Comparison of ENCODE assay signal across 1 cellular context in the genomic region with DNA sequence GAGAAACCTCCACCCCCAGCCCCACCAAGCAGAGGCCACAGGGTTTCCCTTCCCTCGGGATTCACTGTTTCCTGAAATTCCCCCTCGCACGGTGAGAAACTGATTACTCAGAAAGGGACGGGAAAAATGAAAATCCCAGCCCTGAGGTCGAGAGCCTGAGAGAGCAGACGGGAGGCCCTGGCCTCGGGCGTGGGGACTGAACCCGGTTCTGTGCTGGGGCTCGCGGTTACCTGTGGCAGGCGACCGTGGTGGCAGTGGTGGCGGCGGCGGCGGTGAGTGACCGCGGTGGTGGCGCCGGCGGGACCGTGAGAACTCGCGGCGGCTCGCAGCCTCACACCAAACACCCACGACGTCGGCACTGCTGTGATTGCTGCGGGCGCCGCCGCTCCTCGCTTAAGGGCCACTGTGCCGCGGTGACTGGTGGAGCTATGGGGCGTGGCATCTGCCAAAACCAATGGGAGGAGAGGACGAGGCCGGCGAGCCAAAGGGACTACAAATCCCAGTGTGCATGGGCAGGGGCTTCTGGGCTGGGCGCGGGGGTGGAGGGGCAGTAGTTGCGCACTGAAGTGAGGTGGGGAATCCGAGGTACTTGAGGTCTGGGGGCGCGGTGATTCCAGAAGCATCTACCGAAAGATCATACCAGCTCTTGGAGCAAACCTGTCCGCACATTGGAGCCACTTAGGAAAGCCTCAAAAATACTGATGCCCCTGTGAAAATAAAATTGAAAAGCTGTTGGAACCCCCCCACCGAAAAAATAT.
TF ChIP-seq lines count a peak whose summit lies in the region.

Gene LGMN, minus strand, starts transcription at position 369 of the 758 bp plus-strand sequence. CDS start 15,841 bp downstream, outside the sequence.

TF ChIP-seq in HepG2, 621 proteins besides CTCF, POLR2A, EP300 and RAD21 (continued from another document and continues in another):
- no peak for TF ChIP-seq AKNA (CRISPR knock-in tag; IDR thresholded peaks at IDR 0.05; ENCODE audit: borderline replicate concordance)
- TF ChIP-seq RXRB (CRISPR knock-in tag; IDR thresholded peaks at IDR 0.05; ENCODE audit: borderline replicate concordance): peak; percentile 68; the same call in 1 of the 2 replicates
- TF ChIP-seq ZBTB8A (CRISPR knock-in tag; IDR thresholded peaks at IDR 0.05; ENCODE audit: borderline replicate concordance, low read depth): no peak
- peak; percentile 88 for TF ChIP-seq SALL1 (CRISPR knock-in tag; IDR thresholded peaks at IDR 0.05)
- no peak for TF ChIP-seq ZNF253 (CRISPR knock-in tag; IDR thresholded peaks at IDR 0.05; ENCODE audit: borderline replicate concordance)
- TF ChIP-seq ZNF543 (CRISPR knock-in tag; IDR thresholded peaks at IDR 0.05): peak; percentile 81
- TF ChIP-seq ZNF597 (CRISPR knock-in tag; IDR thresholded peaks at IDR 0.05): no peak
- 0 out of 2 replicates have a peak, but pooled peaks have one; percentile 51 for TF ChIP-seq STAT5B (CRISPR knock-in tag; IDR thresholded peaks at IDR 0.05)
- peak; percentile 89 for TF ChIP-seq KMT2B (CRISPR knock-in tag; IDR thresholded peaks at IDR 0.05)
- no peak for TF ChIP-seq HNF4A (CRISPR knock-in tag; IDR thresholded peaks at IDR 0.05)
- TF ChIP-seq ZNF740 (CRISPR knock-in tag; IDR thresholded peaks at IDR 0.05): no peak; the same call in 1 of the 2 replicates
- peak; percentile 52; the same call in 1 of the 2 replicates for TF ChIP-seq SNAPC4 (CRISPR knock-in tag; IDR thresholded peaks at IDR 0.05)
- no peak for TF ChIP-seq SMYD3 (CRISPR knock-in tag; IDR thresholded peaks at IDR 0.05)
- TF ChIP-seq, protein P1, sequence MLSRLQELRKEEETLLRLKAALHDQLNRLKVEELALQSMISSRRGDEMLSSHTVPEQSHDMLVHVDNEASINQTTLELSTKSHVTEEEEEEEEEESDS (CRISPR knock-in tag; IDR thresholded peaks at IDR 0.05; ENCODE audit: borderline replicate concordance): no peak
- TF ChIP-seq, protein P2, sequence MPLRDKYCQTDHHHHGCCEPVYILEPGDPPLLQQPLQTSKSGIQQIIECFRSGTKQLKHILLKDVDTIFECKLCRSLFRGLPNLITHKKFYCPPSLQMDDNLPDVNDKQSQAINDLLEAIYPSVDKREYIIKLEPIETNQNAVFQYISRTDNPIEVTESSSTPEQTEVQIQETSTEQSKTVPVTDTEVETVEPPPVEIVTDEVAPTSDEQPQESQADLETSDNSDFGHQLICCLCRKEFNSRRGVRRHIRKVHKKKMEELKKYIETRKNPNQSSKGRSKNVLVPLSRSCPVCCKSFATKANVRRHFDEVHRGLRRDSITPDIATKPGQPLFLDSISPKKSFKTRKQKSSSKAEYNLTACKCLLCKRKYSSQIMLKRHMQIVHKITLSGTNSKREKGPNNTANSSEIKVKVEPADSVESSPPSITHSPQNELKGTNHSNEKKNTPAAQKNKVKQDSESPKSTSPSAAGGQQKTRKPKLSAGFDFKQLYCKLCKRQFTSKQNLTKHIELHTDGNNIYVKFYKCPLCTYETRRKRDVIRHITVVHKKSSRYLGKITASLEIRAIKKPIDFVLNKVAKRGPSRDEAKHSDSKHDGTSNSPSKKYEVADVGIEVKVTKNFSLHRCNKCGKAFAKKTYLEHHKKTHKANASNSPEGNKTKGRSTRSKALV (CRISPR knock-in tag; IDR thresholded peaks at IDR 0.05): 0 out of 2 replicates have a peak, but pooled peaks have one; percentile 14
- TF ChIP-seq ZKSCAN8 (CRISPR knock-in tag; IDR thresholded peaks at IDR 0.05; ENCODE audit: borderline replicate concordance): no peak
- TF ChIP-seq WIZ (CRISPR knock-in tag; IDR thresholded peaks at IDR 0.05): peak; percentile 81; the same call in 1 of the 2 replicates
- TF ChIP-seq, protein P3, sequence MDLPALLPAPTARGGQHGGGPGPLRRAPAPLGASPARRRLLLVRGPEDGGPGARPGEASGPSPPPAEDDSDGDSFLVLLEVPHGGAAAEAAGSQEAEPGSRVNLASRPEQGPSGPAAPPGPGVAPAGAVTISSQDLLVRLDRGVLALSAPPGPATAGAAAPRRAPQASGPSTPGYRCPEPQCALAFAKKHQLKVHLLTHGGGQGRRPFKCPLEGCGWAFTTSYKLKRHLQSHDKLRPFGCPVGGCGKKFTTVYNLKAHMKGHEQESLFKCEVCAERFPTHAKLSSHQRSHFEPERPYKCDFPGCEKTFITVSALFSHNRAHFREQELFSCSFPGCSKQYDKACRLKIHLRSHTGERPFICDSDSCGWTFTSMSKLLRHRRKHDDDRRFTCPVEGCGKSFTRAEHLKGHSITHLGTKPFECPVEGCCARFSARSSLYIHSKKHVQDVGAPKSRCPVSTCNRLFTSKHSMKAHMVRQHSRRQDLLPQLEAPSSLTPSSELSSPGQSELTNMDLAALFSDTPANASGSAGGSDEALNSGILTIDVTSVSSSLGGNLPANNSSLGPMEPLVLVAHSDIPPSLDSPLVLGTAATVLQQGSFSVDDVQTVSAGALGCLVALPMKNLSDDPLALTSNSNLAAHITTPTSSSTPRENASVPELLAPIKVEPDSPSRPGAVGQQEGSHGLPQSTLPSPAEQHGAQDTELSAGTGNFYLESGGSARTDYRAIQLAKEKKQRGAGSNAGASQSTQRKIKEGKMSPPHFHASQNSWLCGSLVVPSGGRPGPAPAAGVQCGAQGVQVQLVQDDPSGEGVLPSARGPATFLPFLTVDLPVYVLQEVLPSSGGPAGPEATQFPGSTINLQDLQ (CRISPR knock-in tag; IDR thresholded peaks at IDR 0.05): no peak
- peak; percentile 85 for TF ChIP-seq ZNF891 (CRISPR knock-in tag; IDR thresholded peaks at IDR 0.05)
- peak; percentile 74; the same call in 1 of the 2 replicates for TF ChIP-seq ZNF33B (CRISPR knock-in tag; IDR thresholded peaks at IDR 0.05)
- TF ChIP-seq ZNF678 (CRISPR knock-in tag; IDR thresholded peaks at IDR 0.05): peak; percentile 84; the same call in 1 of the 2 replicates
- TF ChIP-seq MIXL1 (CRISPR knock-in tag; IDR thresholded peaks at IDR 0.05): no peak
- TF ChIP-seq ZFY (CRISPR knock-in tag; IDR thresholded peaks at IDR 0.05): peak; percentile 82
- peak; percentile 41; the same call in 1 of the 2 replicates for TF ChIP-seq ZNF430 (CRISPR knock-in tag; IDR thresholded peaks at IDR 0.05)
- TF ChIP-seq ZMYM2 (CRISPR knock-in tag; IDR thresholded peaks at IDR 0.05): no peak
- TF ChIP-seq ZNF569 (CRISPR knock-in tag; IDR thresholded peaks at IDR 0.05; ENCODE audit: borderline replicate concordance): no peak
- no peak for TF ChIP-seq ZFP36 (IDR thresholded peaks at IDR 0.05; ENCODE audit: borderline replicate concordance, low read depth, low read length, partially characterized antibody)
- no peak for TF ChIP-seq MIER3 (CRISPR knock-in tag; IDR thresholded peaks at IDR 0.05; ENCODE audit: borderline replicate concordance)
- no peak for TF ChIP-seq MLX (CRISPR knock-in tag; IDR thresholded peaks at IDR 0.05)
- TF ChIP-seq, protein P4, sequence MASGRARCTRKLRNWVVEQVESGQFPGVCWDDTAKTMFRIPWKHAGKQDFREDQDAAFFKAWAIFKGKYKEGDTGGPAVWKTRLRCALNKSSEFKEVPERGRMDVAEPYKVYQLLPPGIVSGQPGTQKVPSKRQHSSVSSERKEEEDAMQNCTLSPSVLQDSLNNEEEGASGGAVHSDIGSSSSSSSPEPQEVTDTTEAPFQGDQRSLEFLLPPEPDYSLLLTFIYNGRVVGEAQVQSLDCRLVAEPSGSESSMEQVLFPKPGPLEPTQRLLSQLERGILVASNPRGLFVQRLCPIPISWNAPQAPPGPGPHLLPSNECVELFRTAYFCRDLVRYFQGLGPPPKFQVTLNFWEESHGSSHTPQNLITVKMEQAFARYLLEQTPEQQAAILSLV (CRISPR knock-in tag; IDR thresholded peaks at IDR 0.05; ENCODE audit: borderline replicate concordance): peak; percentile 73
- 0 out of 2 replicates have a peak, but pooled peaks have one; percentile 46 for TF ChIP-seq ARNTL (CRISPR knock-in tag; IDR thresholded peaks at IDR 0.05)
- peak; percentile 79; the same call in 1 of the 2 replicates for TF ChIP-seq ZNF276 (CRISPR knock-in tag; IDR thresholded peaks at IDR 0.05; ENCODE audit: low read depth)
